Comparison of ENCODE assay signal across 8 cellular contexts in the genomic region with DNA sequence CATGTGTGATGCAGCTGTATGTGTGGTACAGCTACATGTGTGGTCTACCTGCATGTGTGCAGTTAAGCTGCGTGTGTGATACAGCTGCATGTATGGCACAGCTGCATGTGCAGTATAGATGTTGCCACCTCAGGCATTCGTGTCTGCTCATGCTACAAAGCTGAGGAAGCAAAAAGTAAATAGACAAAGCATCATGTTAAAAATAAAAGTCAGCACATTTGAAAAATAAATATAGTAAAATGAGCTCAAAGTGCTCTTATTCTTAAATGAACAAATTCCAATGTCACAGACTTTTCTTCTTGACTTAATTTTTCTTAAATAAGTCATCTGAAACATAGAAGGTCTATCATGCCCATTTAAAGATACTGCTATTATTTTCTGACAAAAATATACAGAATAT.
"Had no signal": no experiment of that assay in that cellular context is flagged by ENCODE, and none has a peak within 500 bp of the region (broad histone marks: within the 10 kb centered on the region; RNA-seq: fewer than 3 reads in every experiment).

No MANE protein-coding gene starts in this region.

- H3K4me3 ChIP-seq: GM23338 had no signal

- H2AFZ ChIP-seq: GM23338 had no signal

- DNase-seq: H9, HCEC 1CT, IMR-90, KBM-7 had no signal

- H3K27ac ChIP-seq: KMS-11 had no signal

- FAIRE-seq: H1, H54 had no signal

- ATAC-seq: GM23338 had no signal

- H3K9ac ChIP-seq: KMS-11 had no signal

- H3K4me2 ChIP-seq: GM23338, KMS-11 had no signal
